In the genomic region with DNA sequence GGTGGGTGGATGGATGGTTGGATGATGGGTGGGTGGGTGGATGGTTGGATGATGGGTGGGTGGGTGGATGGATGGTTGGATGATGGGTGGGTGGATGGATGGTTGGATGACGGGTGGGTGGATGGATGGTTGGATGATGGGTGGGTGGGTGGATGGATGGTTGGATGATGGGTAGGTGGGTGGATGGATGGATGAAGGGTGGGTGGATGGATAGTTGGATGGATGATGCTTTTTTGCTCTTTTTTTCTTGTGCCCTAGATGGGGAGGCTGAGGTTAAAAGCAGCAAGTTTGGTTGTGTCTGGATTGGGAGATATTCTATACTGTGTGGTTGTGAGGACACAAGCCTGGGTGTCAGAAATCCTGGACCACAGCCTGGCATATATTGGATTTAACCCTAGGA, we compare ENCODE assay signal across 4 cellular contexts. TPM values are rescaled to one million over a fixed set of nuclear protein-coding genes. Genes with fewer than 3 reads are reported as not detected.
"Had no signal": no experiment of that assay in that cellular context is flagged by ENCODE, and none has a peak within 500 bp of the region (broad histone marks: within the 10 kb centered on the region; RNA-seq: fewer than 3 reads in every experiment).

No MANE protein-coding gene starts in this region.

- H3K4me3 ChIP-seq: GM12878 had no signal

- DNase-seq: GDM1, GF-D8 had no signal

- ATAC-seq: GM12878 had no signal

RNA-seq across cellular contexts. Expression of gene LCN12, which starts 5.4 kb away (rescaled TPM):
- total RNA-seq: G401 had no signal

RNA-seq across cellular contexts. Expression of gene C8G, which starts 12.4 kb away (rescaled TPM):
- total RNA-seq: G401 had no signal

RNA-seq across cellular contexts. Expression of gene PTGDS, which starts 19.8 kb away (rescaled TPM):
- total RNA-seq: G401, GM12878 had no signal
- polyA plus RNA-seq: GM12878 had no signal

RNA-seq across cellular contexts. Expression of gene LCNL1, which starts 25.3 kb away (rescaled TPM):
- total RNA-seq: G401, GM12878 had no signal
- polyA plus RNA-seq: GM12878 had no signal
